Comparison of ENCODE assay signal across 17 cellular contexts in the genomic region with DNA sequence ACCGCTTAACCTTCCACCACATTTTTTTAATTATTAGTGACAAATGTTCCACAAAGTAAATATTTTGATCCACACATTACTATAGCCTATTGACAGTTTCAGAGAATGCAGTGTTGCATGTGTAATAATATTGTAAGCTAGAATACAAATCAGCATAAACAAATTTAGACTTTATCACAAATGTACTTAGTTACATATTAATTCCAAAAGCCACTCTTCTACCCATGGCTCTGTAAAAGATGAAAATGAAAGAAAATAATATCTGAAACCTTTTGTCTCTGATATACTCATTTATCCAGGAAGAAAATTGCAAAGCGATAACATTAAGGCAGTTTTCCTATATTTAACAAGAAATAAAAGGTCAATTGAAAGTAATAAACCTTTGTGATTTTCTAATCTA.
"Had no signal": no experiment of that assay in that cellular context is flagged by ENCODE, and none has a peak within 500 bp of the region (broad histone marks: within the 10 kb centered on the region; RNA-seq: fewer than 3 reads in every experiment).

No MANE protein-coding gene starts in this region.

- DNase-seq: activated CD4-positive, alpha-beta T cell treated with anti-CD3 and anti-CD28 coated beads for 48 hours; activated CD8-positive, alpha-beta memory T cell treated with anti-CD3 and anti-CD28 coated beads, Interleukin-2, amount 50 U/mL, for 48 hours; activated CD8-positive, alpha-beta T cell treated with anti-CD3 and anti-CD28 coated beads, Interleukin-2, amount 10 ng/mL, durations not matched to agents 7 days and 5 days; activated effector memory CD4-positive, alpha-beta T cell treated with anti-CD3 and anti-CD28 coated beads, Interleukin-2, amount 50 U/mL, for 16 hours; activated naive CD4-positive, alpha-beta T cell treated with anti-CD3 and anti-CD28 coated beads, Interleukin-2, amount 50 U/mL, for 16 hours; activated T-cell treated with anti-CD3 and anti-CD28 coated beads, Interleukin-2, amount 50 U/mL, for 72 hours; aorta; brain microvascular endothelial cell; central memory CD4-positive, alpha-beta T cell; colonic mucosa; foreskin keratinocyte; mesenchymal stem cell; naive thymus-derived CD8-positive, alpha-beta T cell; psoas muscle; right cardiac atrium; transverse colon; WERI-Rb-1 had no signal

- ATAC-seq: activated CD8-positive, alpha-beta T cell treated with anti-CD3 and anti-CD28 coated beads, Interleukin-2, amount 10 ng/mL, durations not matched to agents 7 days and 5 days; activated T-cell treated with anti-CD3 and anti-CD28 coated beads, Interleukin-2, amount 50 U/mL, for 72 hours; foreskin keratinocyte; naive thymus-derived CD8-positive, alpha-beta T cell; psoas muscle; right cardiac atrium had no signal
